In the genomic region with DNA sequence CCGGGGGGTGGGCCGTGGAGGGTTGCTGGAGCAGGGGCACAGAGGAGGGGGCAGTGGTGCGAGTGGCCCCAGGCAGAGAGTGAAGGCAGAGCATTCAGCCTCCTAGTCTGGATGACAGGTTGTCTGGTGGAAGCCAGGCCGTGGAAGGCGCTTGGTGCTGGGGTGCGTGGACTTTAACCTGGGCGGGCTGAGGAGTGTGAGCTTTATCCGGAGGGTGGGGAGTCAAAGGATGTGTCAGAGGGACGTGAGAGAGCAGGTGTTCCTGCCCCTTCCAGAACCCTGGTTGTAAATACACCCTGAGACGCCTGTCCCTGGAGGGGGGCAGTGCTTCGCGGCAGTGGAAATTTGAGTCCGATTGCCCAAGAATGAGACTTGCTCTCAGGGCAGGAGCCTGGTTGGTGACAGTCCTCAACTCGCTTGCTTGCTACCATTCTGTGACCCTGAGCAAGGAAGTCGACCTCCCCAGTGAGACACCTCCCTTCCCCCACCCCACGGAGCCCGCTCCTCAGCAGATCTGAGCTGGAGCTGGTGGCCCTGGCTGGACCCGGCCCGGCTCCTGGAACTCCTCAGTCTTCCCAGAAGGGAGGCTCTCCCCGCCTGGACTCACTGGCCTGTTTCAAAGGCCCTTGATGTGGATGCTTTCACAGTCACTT, we compare ENCODE assay signal across 11 cellular contexts. TPM values are rescaled to one million over a fixed set of nuclear protein-coding genes. Genes with fewer than 3 reads are reported as not detected.
A peak's percentile ranks its signal among the peaks of the same experiment; 100 is the strongest.
DNase-seq lines count a peak whose midpoint lies in the region; ATAC-seq and TF ChIP-seq lines count a peak whose summit lies in the region.
"Had no signal": no experiment of that assay in that cellular context is flagged by ENCODE, and none has a peak within 500 bp of the region (broad histone marks: within the 10 kb centered on the region; RNA-seq: fewer than 3 reads in every experiment).

No MANE protein-coding gene starts in this region.

- no peak overlapping the region for H3K27ac ChIP-seq in CD4-positive, CD25-positive, alpha-beta regulatory T cell (ENCODE audit: insufficient read depth, low read length, poor library complexity, severe bottlenecking)
- H3K27ac ChIP-seq in mucosa of rectum (ENCODE audit: low read depth in 2 of 2, low read length in 2 of 2): peak overlapping the region; percentile 93 to 96
- H3K27ac ChIP-seq: coronary artery had no signal

- no peaks in the 10 kb centered on the region for H3K27me3 ChIP-seq in CD4-positive, CD25-positive, alpha-beta regulatory T cell (ENCODE audit: control insufficient read depth, insufficient read depth, low read length)
- H3K27me3 ChIP-seq in mucosa of rectum (ENCODE audit: control insufficient read depth in 2 of 2, insufficient read depth in 2 of 2, low read length in 2 of 2): no peaks in the 10 kb centered on the region

- DNase-seq in CD4-positive, CD25-positive, alpha-beta regulatory T cell: no peak
- DNase-seq in HuH-7.5 (ENCODE audit: low spot score): peak; percentile 96
- DNase-seq in GM20000 (ENCODE audit: low spot score): no peak
- DNase-seq: HCEC 1CT had no signal

- no peaks in the 10 kb centered on the region for H3K27me3 Mint-ChIP-seq in CD4-positive, CD25-positive, alpha-beta regulatory T cell
- H3K27me3 Mint-ChIP-seq in activated T-helper 17 cell treated with anti-CD3 and anti-CD28 coated beads, Interleukin-2, amount 50 U/mL, for 72 hours: no peaks in the 10 kb centered on the region

- no peaks in the 10 kb centered on the region for H3K9me3 ChIP-seq in CD4-positive, CD25-positive, alpha-beta regulatory T cell (ENCODE audit: control insufficient read depth in 2 of 2, low read length in 2 of 2)
- H3K9me3 ChIP-seq in mucosa of rectum (ENCODE audit: control insufficient read depth in 2 of 2, low read length in 2 of 2): no peaks in the 10 kb centered on the region

- peaks cover 5 to 67% (median 33%) of the 10 kb centered on the region in 4 donors for H3K4me1 Mint-ChIP-seq in CD4-positive, CD25-positive, alpha-beta regulatory T cell
- peaks cover 26% of the 10 kb centered on the region for H3K4me1 Mint-ChIP-seq in activated T-helper 17 cell treated with anti-CD3 and anti-CD28 coated beads, Interleukin-2, amount 50 U/mL, for 72 hours

- H3K4me3 Mint-ChIP-seq in CD4-positive, CD25-positive, alpha-beta regulatory T cell: peak overlapping the region; percentile 67 to 92 (median 84)
- peak overlapping the region; percentile 97 for H3K4me3 Mint-ChIP-seq in activated T-helper 17 cell treated with anti-CD3 and anti-CD28 coated beads, Interleukin-2, amount 50 U/mL, for 72 hours

- H3K9ac ChIP-seq in mucosa of rectum (ENCODE audit: low read depth in 1 of 2, low read length in 2 of 2): peak overlapping the region; percentile 91 to 98

- H3K27ac Mint-ChIP-seq in CD4-positive, CD25-positive, alpha-beta regulatory T cell: peak overlapping the region; percentile 74 to 89 (median 89)
- H3K27ac Mint-ChIP-seq in activated T-helper 17 cell treated with anti-CD3 and anti-CD28 coated beads, Interleukin-2, amount 50 U/mL, for 72 hours: peak overlapping the region; percentile 97

- no peak overlapping the region for H3K4me3 ChIP-seq in CD4-positive, CD25-positive, alpha-beta regulatory T cell (ENCODE audit: low read depth, low read length)
- H3K4me3 ChIP-seq in mucosa of rectum (ENCODE audit: low read length in 2 of 2): peak overlapping the region; percentile 37 to 65
- H3K4me3 ChIP-seq: coronary artery had no signal

- peaks cover 3% of the 10 kb centered on the region for H3K36me3 ChIP-seq in CD4-positive, CD25-positive, alpha-beta regulatory T cell (ENCODE audit: control insufficient read depth, insufficient read depth, low read length)
- H3K36me3 ChIP-seq in mucosa of rectum (ENCODE audit: control insufficient read depth in 2 of 2, insufficient read depth in 2 of 2, low read length in 2 of 2): no peaks in the 10 kb centered on the region

- peaks cover 14% of the 10 kb centered on the region for H3K36me3 Mint-ChIP-seq in CD4-positive, CD25-positive, alpha-beta regulatory T cell
- H3K36me3 Mint-ChIP-seq in activated T-helper 17 cell treated with anti-CD3 and anti-CD28 coated beads, Interleukin-2, amount 50 U/mL, for 72 hours (ENCODE audit: low read depth): peaks cover 29% of the 10 kb centered on the region

- peaks cover 28% of the 10 kb centered on the region for H3K4me1 ChIP-seq in CD4-positive, CD25-positive, alpha-beta regulatory T cell (ENCODE audit: control insufficient read depth, insufficient read depth, low read length, poor library complexity, severe bottlenecking)
- H3K4me1 ChIP-seq in mucosa of rectum (ENCODE audit: control insufficient read depth in 2 of 2, insufficient read depth in 2 of 2, low read length in 2 of 2): peaks cover 55% of the 10 kb centered on the region in 2 donors

- no peaks in the 10 kb centered on the region for H3K9me3 Mint-ChIP-seq in CD4-positive, CD25-positive, alpha-beta regulatory T cell
- H3K9me3 Mint-ChIP-seq in activated T-helper 17 cell treated with anti-CD3 and anti-CD28 coated beads, Interleukin-2, amount 50 U/mL, for 72 hours: peaks cover 3% of the 10 kb centered on the region

- ATAC-seq in CD4-positive, CD25-positive, alpha-beta regulatory T cell (ENCODE audit: low read depth in 2 of 2): no peak
- ATAC-seq in activated T-helper 17 cell treated with anti-CD3 and anti-CD28 coated beads, Interleukin-2, amount 50 U/mL, for 72 hours (replicated peaks): no peak
- no peak for ATAC-seq in GM21619 (IDR thresholded peaks at IDR 0.05; ENCODE audit: unreplicated experiment)
- ATAC-seq in HG03342 (IDR thresholded peaks at IDR 0.05; ENCODE audit: unreplicated experiment): no peak
- ATAC-seq in HG02623 (IDR thresholded peaks at IDR 0.05; ENCODE audit: unreplicated experiment): no peak

- no peak for TF ChIP-seq CTCF in GM20000 (IDR thresholded peaks at IDR 0.05; ENCODE audit: extremely low read depth, missing control alignments)

RNA-seq across cellular contexts. Expression of gene SPPL2B, which starts 2.3 kb away (rescaled TPM):
- 69.7 TPM for total RNA-seq in CD4-positive, CD25-positive, alpha-beta regulatory T cell
- polyA plus RNA-seq in CD4-positive, CD25-positive, alpha-beta regulatory T cell: 1 to 10 TPM; 4.3 to 7.4 (median 6.3) TPM
- total RNA-seq in activated T-helper 17 cell treated with anti-CD3 and anti-CD28 coated beads, Interleukin-2, amount 50 U/mL, for 72 hours: 10 to 100 TPM; 23.7 to 46.5 TPM

RNA-seq across cellular contexts. Expression of gene LSM7, which starts 2.4 kb away (rescaled TPM):
- total RNA-seq in CD4-positive, CD25-positive, alpha-beta regulatory T cell: 83.9 TPM
- 100 to 1,000 TPM; 146 to 187 (median 169) TPM for polyA plus RNA-seq in CD4-positive, CD25-positive, alpha-beta regulatory T cell
- total RNA-seq in activated T-helper 17 cell treated with anti-CD3 and anti-CD28 coated beads, Interleukin-2, amount 50 U/mL, for 72 hours: 100 to 1,000 TPM in 1 of 2 donors, 10 to 100 TPM in 1; 96.2 to 140 TPM

RNA-seq across cellular contexts. Expression of gene LINGO3, which starts 22.8 kb away (rescaled TPM):
- 0.22 TPM for total RNA-seq in CD4-positive, CD25-positive, alpha-beta regulatory T cell
- polyA plus RNA-seq in CD4-positive, CD25-positive, alpha-beta regulatory T cell: 1 to 10 TPM; 3.0 to 5.3 (median 3.7) TPM
- total RNA-seq in activated T-helper 17 cell treated with anti-CD3 and anti-CD28 coated beads, Interleukin-2, amount 50 U/mL, for 72 hours: under 1 TPM in 1 of 2 donors, not detected in 1; 0.17 TPM
- polyA plus RNA-seq: keratinocyte had no signal

RNA-seq across cellular contexts. Expression of gene TMPRSS9, which starts 29.3 kb away (rescaled TPM):
- 0.17 TPM for total RNA-seq in CD4-positive, CD25-positive, alpha-beta regulatory T cell
- polyA plus RNA-seq in CD4-positive, CD25-positive, alpha-beta regulatory T cell: not detected
- not detected for total RNA-seq in activated T-helper 17 cell treated with anti-CD3 and anti-CD28 coated beads, Interleukin-2, amount 50 U/mL, for 72 hours
- polyA plus RNA-seq: keratinocyte had no signal

RNA-seq across cellular contexts. Expression of gene PEAK3, which starts 48.8 kb away (rescaled TPM):
- total RNA-seq in CD4-positive, CD25-positive, alpha-beta regulatory T cell: not detected
- polyA plus RNA-seq in CD4-positive, CD25-positive, alpha-beta regulatory T cell: under 1 TPM; 0.10 to 0.32 (median 0.15) TPM
- under 1 TPM; 0.09 to 0.32 TPM for total RNA-seq in activated T-helper 17 cell treated with anti-CD3 and anti-CD28 coated beads, Interleukin-2, amount 50 U/mL, for 72 hours
- polyA plus RNA-seq: keratinocyte had no signal
